ENCODE assay signal across 2 cellular contexts in genomic region chr6:96836579-96837137, GRCh38.
TF ChIP-seq lines count a peak whose summit lies in the region.

No MANE protein-coding gene starts in this region.

TF ChIP-seq in HEK293, 187 proteins besides CTCF, POLR2A, EP300 and RAD21 (continued from another document and continues in another):
- TF ChIP-seq ZNF148 (tag by site-specific recombination; IDR thresholded peaks at IDR 0.05; ENCODE audit: borderline replicate concordance) (no peak), MEIS1 (CRISPR knock-in tag; IDR thresholded peaks at IDR 0.05; ENCODE audit: borderline replicate concordance) (no peak), ZBTB1 (tag by site-specific recombination; IDR thresholded peaks at IDR 0.05) (no peak), ZNF513 (tag by site-specific recombination; IDR thresholded peaks at IDR 0.05) (no peak), INSM2 (tag by site-specific recombination; IDR thresholded peaks at IDR 0.05) (no peak), ZNF776 (tag by site-specific recombination; IDR thresholded peaks at IDR 0.05; ENCODE audit: borderline replicate concordance) (no peak), ZFP3 (tag by site-specific recombination; IDR thresholded peaks at IDR 0.05; ENCODE audit: low read depth) (no peak), ZNF133 (tag by site-specific recombination; IDR thresholded peaks at IDR 0.05) (no peak), ZNF274 (IDR thresholded peaks at IDR 0.05; ENCODE audit: low read length) (no peak), ZNF274 (tag by site-specific recombination; IDR thresholded peaks at IDR 0.05; ENCODE audit: borderline replicate concordance) (no peak), ZNF654 (tag by site-specific recombination; IDR thresholded peaks at IDR 0.05; ENCODE audit: low read depth) (no peak), ZNF335 (tag by site-specific recombination; conservative IDR thresholded peaks at IDR 0.05) (peak; percentile 33; the same call in 1 of the 2 replicates), ZNF560 (tag by site-specific recombination; IDR thresholded peaks at IDR 0.05; ENCODE audit: borderline replicate concordance) (no peak), ZNF621 (tag by site-specific recombination; IDR thresholded peaks at IDR 0.05) (no peak), KLF9 (tag by site-specific recombination; IDR thresholded peaks at IDR 0.05; ENCODE audit: low read depth) (no peak), ZNF416 (tag by site-specific recombination; IDR thresholded peaks at IDR 0.05) (no peak), ZNF670 (tag by site-specific recombination; IDR thresholded peaks at IDR 0.05; ENCODE audit: low read depth) (no peak), OSR2 (tag by site-specific recombination; IDR thresholded peaks at IDR 0.05) (no peak), RBAK (tag by site-specific recombination; IDR thresholded peaks at IDR 0.05) (no peak), HOXA7 (CRISPR knock-in tag; IDR thresholded peaks at IDR 0.05; ENCODE audit: borderline replicate concordance) (no peak), ZNF785 (tag by site-specific recombination; IDR thresholded peaks at IDR 0.05) (no peak), ZNF423 (tag by site-specific recombination; IDR thresholded peaks at IDR 0.05) (no peak), ZNF660 (tag by site-specific recombination; IDR thresholded peaks at IDR 0.05) (no peak), BCL11A (tag by site-specific recombination; IDR thresholded peaks at IDR 0.05; ENCODE audit: low read depth) (no peak), ZNF473 (tag by site-specific recombination; IDR thresholded peaks at IDR 0.05) (no peak), ZNF501 (tag by site-specific recombination; IDR thresholded peaks at IDR 0.05) (0 out of 2 replicates have a peak, but pooled peaks have one; percentile 24)
- TF ChIP-seq, protein P1, sequence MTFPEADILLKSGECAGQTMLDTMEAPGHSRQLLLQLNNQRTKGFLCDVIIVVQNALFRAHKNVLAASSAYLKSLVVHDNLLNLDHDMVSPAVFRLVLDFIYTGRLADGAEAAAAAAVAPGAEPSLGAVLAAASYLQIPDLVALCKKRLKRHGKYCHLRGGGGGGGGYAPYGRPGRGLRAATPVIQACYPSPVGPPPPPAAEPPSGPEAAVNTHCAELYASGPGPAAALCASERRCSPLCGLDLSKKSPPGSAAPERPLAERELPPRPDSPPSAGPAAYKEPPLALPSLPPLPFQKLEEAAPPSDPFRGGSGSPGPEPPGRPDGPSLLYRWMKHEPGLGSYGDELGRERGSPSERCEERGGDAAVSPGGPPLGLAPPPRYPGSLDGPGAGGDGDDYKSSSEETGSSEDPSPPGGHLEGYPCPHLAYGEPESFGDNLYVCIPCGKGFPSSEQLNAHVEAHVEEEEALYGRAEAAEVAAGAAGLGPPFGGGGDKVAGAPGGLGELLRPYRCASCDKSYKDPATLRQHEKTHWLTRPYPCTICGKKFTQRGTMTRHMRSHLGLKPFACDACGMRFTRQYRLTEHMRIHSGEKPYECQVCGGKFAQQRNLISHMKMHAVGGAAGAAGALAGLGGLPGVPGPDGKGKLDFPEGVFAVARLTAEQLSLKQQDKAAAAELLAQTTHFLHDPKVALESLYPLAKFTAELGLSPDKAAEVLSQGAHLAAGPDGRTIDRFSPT (tag by site-specific recombination; IDR thresholded peaks at IDR 0.05): no peak

TF ChIP-seq in K562, 482 proteins besides CTCF, POLR2A, EP300 and RAD21 (continued from another document):
- TF ChIP-seq PRDM10 (IDR thresholded peaks at IDR 0.05; ENCODE audit: partially characterized antibody) (peak; percentile 92), E2F6 (IDR thresholded peaks at IDR 0.05; ENCODE audit: borderline replicate concordance in 1 of 2, extremely low read depth in 1 of 2, insufficient read depth in 1 of 2, insufficient read length in 1 of 2, low read depth in 1 of 2, low read length in 1 of 2, poor library complexity in 1 of 2, severe bottlenecking in 1 of 2) (peak in 1 of 2 experiments; percentile 16), ZFX (CRISPR knock-in tag; IDR thresholded peaks at IDR 0.05) (peak; percentile 69), POLR3G (IDR thresholded peaks at IDR 0.05; ENCODE audit: extremely low read depth, insufficient read length, insufficient replicate concordance) (no peak), EWSR1 (IDR thresholded peaks at IDR 0.05; ENCODE audit: borderline replicate concordance, low read depth, partially characterized antibody) (no peak), IRF2 (CRISPR knock-in tag; IDR thresholded peaks at IDR 0.05) (no peak), EP400 (IDR thresholded peaks at IDR 0.05) (0 out of 2 replicates have a peak, but pooled peaks have one; percentile 27), KDM5B (IDR thresholded peaks at IDR 0.05; ENCODE audit: insufficient replicate concordance, low read depth, low read length) (peak; percentile 26), ZNF780A (CRISPR knock-in tag; IDR thresholded peaks at IDR 0.05) (no peak), ZNF778 (CRISPR knock-in tag; IDR thresholded peaks at IDR 0.05) (no peak), HMG20B (CRISPR knock-in tag; IDR thresholded peaks at IDR 0.05) (no peak), TAF1 (IDR thresholded peaks at IDR 0.05; ENCODE audit: control insufficient read depth, extremely low read depth, insufficient read depth, low read length, severe bottlenecking) (peak; percentile 26), ZNF384 (IDR thresholded peaks at IDR 0.05; ENCODE audit: low read depth, low read length) (no peak), ZBTB8A (IDR thresholded peaks at IDR 0.05; ENCODE audit: partially characterized antibody) (no peak), ZNF57 (CRISPR knock-in tag; IDR thresholded peaks at IDR 0.05) (no peak), ERF (CRISPR knock-in tag; IDR thresholded peaks at IDR 0.05) (no peak), ZNF12 (CRISPR knock-in tag; IDR thresholded peaks at IDR 0.05) (no peak), SREBF2 (CRISPR knock-in tag; IDR thresholded peaks at IDR 0.05) (no peak), PTBP1 (IDR thresholded peaks at IDR 0.05; ENCODE audit: low read depth, low read length) (no peak)
- TF ChIP-seq, protein P2, sequence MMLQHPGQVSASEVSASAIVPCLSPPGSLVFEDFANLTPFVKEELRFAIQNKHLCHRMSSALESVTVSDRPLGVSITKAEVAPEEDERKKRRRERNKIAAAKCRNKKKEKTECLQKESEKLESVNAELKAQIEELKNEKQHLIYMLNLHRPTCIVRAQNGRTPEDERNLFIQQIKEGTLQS (IDR thresholded peaks at IDR 0.05): no peak
- TF ChIP-seq, protein P2 (CRISPR knock-in tag; conservative IDR thresholded peaks at IDR 0.05): no peak
- TF ChIP-seq, protein P3, sequence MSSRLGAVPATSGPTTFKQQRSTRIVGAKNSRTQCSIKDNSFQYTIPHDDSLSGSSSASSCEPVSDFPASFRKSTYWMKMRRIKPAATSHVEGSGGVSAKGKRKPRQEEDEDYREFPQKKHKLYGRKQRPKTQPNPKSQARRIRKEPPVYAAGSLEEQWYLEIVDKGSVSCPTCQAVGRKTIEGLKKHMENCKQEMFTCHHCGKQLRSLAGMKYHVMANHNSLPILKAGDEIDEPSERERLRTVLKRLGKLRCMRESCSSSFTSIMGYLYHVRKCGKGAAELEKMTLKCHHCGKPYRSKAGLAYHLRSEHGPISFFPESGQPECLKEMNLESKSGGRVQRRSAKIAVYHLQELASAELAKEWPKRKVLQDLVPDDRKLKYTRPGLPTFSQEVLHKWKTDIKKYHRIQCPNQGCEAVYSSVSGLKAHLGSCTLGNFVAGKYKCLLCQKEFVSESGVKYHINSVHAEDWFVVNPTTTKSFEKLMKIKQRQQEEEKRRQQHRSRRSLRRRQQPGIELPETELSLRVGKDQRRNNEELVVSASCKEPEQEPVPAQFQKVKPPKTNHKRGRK (tag; IDR thresholded peaks at IDR 0.05): no peak
